ENCODE assay signal across 1 cellular context in genomic region chr19:15813916-15814315, GRCh38.
TF ChIP-seq lines count a peak whose summit lies in the region.

No MANE protein-coding gene starts in this region.

TF ChIP-seq in HEK293, 187 proteins besides CTCF, POLR2A, EP300 and RAD21 (continued from another document):
- TF ChIP-seq, protein P1, sequence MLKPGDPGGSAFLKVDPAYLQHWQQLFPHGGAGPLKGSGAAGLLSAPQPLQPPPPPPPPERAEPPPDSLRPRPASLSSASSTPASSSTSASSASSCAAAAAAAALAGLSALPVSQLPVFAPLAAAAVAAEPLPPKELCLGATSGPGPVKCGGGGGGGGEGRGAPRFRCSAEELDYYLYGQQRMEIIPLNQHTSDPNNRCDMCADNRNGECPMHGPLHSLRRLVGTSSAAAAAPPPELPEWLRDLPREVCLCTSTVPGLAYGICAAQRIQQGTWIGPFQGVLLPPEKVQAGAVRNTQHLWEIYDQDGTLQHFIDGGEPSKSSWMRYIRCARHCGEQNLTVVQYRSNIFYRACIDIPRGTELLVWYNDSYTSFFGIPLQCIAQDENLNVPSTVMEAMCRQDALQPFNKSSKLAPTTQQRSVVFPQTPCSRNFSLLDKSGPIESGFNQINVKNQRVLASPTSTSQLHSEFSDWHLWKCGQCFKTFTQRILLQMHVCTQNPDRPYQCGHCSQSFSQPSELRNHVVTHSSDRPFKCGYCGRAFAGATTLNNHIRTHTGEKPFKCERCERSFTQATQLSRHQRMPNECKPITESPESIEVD (tag by site-specific recombination; IDR thresholded peaks at IDR 0.05): no peak
- TF ChIP-seq PRDM1 (tag by site-specific recombination; IDR thresholded peaks at IDR 0.05) (no peak), ZNF155 (tag by site-specific recombination; IDR thresholded peaks at IDR 0.05) (no peak), ZNF560 (tag by site-specific recombination; IDR thresholded peaks at IDR 0.05; ENCODE audit: borderline replicate concordance) (no peak), ZNF18 (tag by site-specific recombination; IDR thresholded peaks at IDR 0.05) (no peak)
